13 cellular contexts compared by ENCODE assay signal in the genomic region with DNA sequence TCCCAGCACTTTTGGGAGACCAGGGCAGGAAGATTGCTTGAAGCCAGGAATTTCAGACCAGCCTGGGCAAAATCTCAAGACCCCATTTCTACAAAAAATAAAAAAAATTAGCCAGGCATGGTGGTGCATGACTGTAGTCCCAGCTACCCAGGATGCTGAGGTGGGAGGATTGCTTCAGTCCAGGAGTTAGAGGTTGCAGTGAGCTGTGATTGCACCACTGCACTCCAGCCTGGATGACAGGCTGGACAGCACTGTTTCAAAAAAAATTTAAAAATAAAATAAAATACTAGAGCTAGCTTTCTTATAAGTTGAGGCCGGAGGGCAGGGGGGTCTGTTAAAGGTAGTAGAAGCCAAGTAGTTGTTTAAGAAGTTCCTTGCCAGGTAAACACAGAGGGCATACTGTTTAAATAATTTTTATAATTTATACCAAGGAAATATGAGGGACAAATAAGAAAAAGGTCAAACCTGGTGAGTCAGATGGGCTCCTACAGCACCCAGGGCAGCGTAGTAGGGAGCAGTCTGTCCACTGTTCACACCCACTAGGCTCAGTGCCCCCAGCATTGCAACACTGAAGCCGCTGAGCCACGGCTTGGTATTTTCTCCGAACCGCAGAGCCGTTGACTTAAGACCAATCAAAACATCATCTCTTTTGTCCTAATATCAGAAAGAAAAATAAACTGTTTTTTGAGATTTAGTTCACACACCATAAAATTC. TPM values are rescaled to one million over a fixed set of nuclear protein-coding genes. Genes with fewer than 3 reads are reported as not detected.
DNase-seq lines count a peak whose midpoint lies in the region; ATAC-seq and TF ChIP-seq lines count a peak whose summit lies in the region.
"Had no signal": no experiment of that assay in that cellular context is flagged by ENCODE, and none has a peak within 500 bp of the region (broad histone marks: within the 10 kb centered on the region; RNA-seq: fewer than 3 reads in every experiment).

No MANE protein-coding gene starts in this region.

- peak; percentile 70 for DNase-seq in HCEC 1CT
- DNase-seq in Panc1 (ENCODE audit: low read depth, low spot score) = no peak
- peak; percentile 42 for DNase-seq in epithelial cell of proximal tubule (ENCODE audit: low read depth)
- peak; percentile 70 for DNase-seq in skeletal muscle cell (ENCODE audit: low read depth)
- no peak for DNase-seq in NCI-H345 treated with DMSO at 0.1 percent for 48 hours (lab: John Stamatoyannopoulos, UW; ENCODE audit: unreplicated experiment)
- no peak for DNase-seq in cerebellar nuclear complex (lab: John Stamatoyannopoulos, UW)
- no peak for DNase-seq in activated CD8-positive, alpha-beta memory T cell treated with anti-CD3 and anti-CD28 coated beads, Interleukin-2, amount 10 ng/mL, durations not matched to agents 7 days and 5 days
- DNase-seq: activated naive CD4-positive, alpha-beta T cell treated with anti-CD3 and anti-CD28 coated beads, Interleukin-2, amount 50 U/mL, for 16 hours; NCI-H1930; stimulated activated CD4-positive, alpha-beta T cell treated with anti-CD3 and anti-CD28 coated beads, Interleukin-2, amount 100 ng/mL, for 48 hours; testis had no signal

- no peak for TF ChIP-seq CTCF in Panc1 (IDR thresholded peaks at IDR 0.05)
- TF ChIP-seq CTCF in epithelial cell of proximal tubule (conservative IDR thresholded peaks at IDR 0.05; ENCODE audit: low read depth, low read length) = no peak

- BruUV-seq in Panc1 (replicated peaks; lab: Mats Ljungman, UMichigan) = no TSS peak

- H3K9me3 ChIP-seq in Panc1 (ENCODE audit: control insufficient read depth, insufficient read depth, low read depth, low read length) = no peaks in the 10 kb centered on the region
- H3K9me3 ChIP-seq: testis had no signal

- POLR2A ChIA-PET in Panc1 (lab: Charles Lee) = interaction anchor here (0.6 kb wide), 1 partner anchor 383 kb away, joined by 7 read pairs; no protein-coding TSS in a partner anchor

- CTCF ChIA-PET in Panc1 (lab: Charles Lee) = interaction anchor here (0.6 to 0.8 kb wide), 3 partner anchors 157 to 262 kb away, joined by 6 to 7 read pairs (median 6); no protein-coding TSS in a partner anchor
- CTCF ChIA-PET in activated CD8-positive, alpha-beta memory T cell treated with anti-CD3 and anti-CD28 coated beads, Interleukin-2, amount 10 ng/mL, durations not matched to agents 7 days and 5 days (lab: Charles Lee) = interaction anchor here (1.0 to 10.3 kb wide), 10 partner anchors 14 to 215 kb away, joined by 3 to 105 read pairs (median 6); a partner anchor contains a TSS

- H3K27me3 ChIP-seq in Panc1 (ENCODE audit: control insufficient read depth, insufficient read depth, low read length) = no peaks in the 10 kb centered on the region
- H3K27me3 ChIP-seq: neural progenitor cell, testis had no signal

- H3K4me1 ChIP-seq in Panc1 (ENCODE audit: control insufficient read depth, insufficient read depth, low read length) = peaks cover 9% of the 10 kb centered on the region; the same call in 1 of the 2 replicates
- H3K4me1 ChIP-seq: neural progenitor cell, testis had no signal

- peaks cover 10% of the 10 kb centered on the region; the same call in 1 of the 2 replicates for H3K36me3 ChIP-seq in Panc1 (ENCODE audit: control insufficient read depth, insufficient read depth, low read length)

- no peaks in the 10 kb centered on the region for H3K9me3 Mint-ChIP-seq in activated CD8-positive, alpha-beta memory T cell treated with anti-CD3 and anti-CD28 coated beads, Interleukin-2, amount 10 ng/mL, durations not matched to agents 7 days and 5 days (ENCODE audit: low read depth)
- H3K9me3 Mint-ChIP-seq: neural progenitor cell had no signal

- in situ Hi-C loops in Panc1 (cut with HindIII; ENCODE audit: low pct_unique_long_range_greater_than_20kb, low sequenced_read_pairs) = no loop called here

- ATAC-seq in Panc1 (peak; percentile 75; the same call in 1 of the 2 replicates), esophagus mucosa (no peak)
- no peak for ATAC-seq in activated CD8-positive, alpha-beta memory T cell treated with anti-CD3 and anti-CD28 coated beads, Interleukin-2, amount 10 ng/mL, durations not matched to agents 7 days and 5 days

- H3K4me3 ChIP-seq in Panc1 (ENCODE audit: low read depth in 2 of 2, low read length in 2 of 2) (no peak overlapping the region), epithelial cell of proximal tubule (ENCODE audit: low read depth, low read length) (no peak overlapping the region), skeletal muscle cell (ENCODE audit: low read depth, low read length) (no peak overlapping the region)
- H3K4me3 ChIP-seq: neural progenitor cell, testis had no signal

- peak overlapping the region; percentile 73; the same call in 1 of the 2 replicates for H3K27ac ChIP-seq in Panc1 (ENCODE audit: low read length)
- H3K27ac ChIP-seq: neural progenitor cell, testis had no signal

- H3K36me3 Mint-ChIP-seq in activated CD8-positive, alpha-beta memory T cell treated with anti-CD3 and anti-CD28 coated beads, Interleukin-2, amount 10 ng/mL, durations not matched to agents 7 days and 5 days = peaks cover 39% of the 10 kb centered on the region

- intact Hi-C loops in Panc1 (cut with micrococcal nuclease; ENCODE audit: unreplicated experiment) = no loop called here

- H3K4me1 Mint-ChIP-seq in activated CD8-positive, alpha-beta memory T cell treated with anti-CD3 and anti-CD28 coated beads, Interleukin-2, amount 10 ng/mL, durations not matched to agents 7 days and 5 days = peaks cover 30% of the 10 kb centered on the region
- H3K4me1 Mint-ChIP-seq: neural progenitor cell had no signal

- no peak overlapping the region for H3K4me3 Mint-ChIP-seq in activated CD8-positive, alpha-beta memory T cell treated with anti-CD3 and anti-CD28 coated beads, Interleukin-2, amount 10 ng/mL, durations not matched to agents 7 days and 5 days
- H3K4me3 Mint-ChIP-seq: neural progenitor cell had no signal

- H3K27me3 Mint-ChIP-seq in activated CD8-positive, alpha-beta memory T cell treated with anti-CD3 and anti-CD28 coated beads, Interleukin-2, amount 10 ng/mL, durations not matched to agents 7 days and 5 days = no peaks in the 10 kb centered on the region

- no peak overlapping the region for H3K27ac Mint-ChIP-seq in activated CD8-positive, alpha-beta memory T cell treated with anti-CD3 and anti-CD28 coated beads, Interleukin-2, amount 10 ng/mL, durations not matched to agents 7 days and 5 days
- H3K27ac Mint-ChIP-seq: neural progenitor cell had no signal

RNA-seq across cellular contexts. Expression of a gene that starts 17.3 kb away (rescaled TPM):
- total RNA-seq in Panc1 (2021; ENCODE audit: unreplicated experiment) (28.1 TPM), epithelial cell of proximal tubule (28.8 and 36.4 TPM in 2 replicates), esophagus mucosa (16.7 TPM)
- 16.7 TPM for polyA plus RNA-seq in Panc1 (2012; ENCODE audit: insufficient read length)
- total RNA-seq in activated CD8-positive, alpha-beta memory T cell treated with anti-CD3 and anti-CD28 coated beads, Interleukin-2, amount 10 ng/mL, durations not matched to agents 7 days and 5 days = 10 to 100 TPM; 20.6 to 21.9 TPM

Comparison
In these comparisons a context has a peak if more than half of its experiments do, and no peak if none do; other contexts are left out.
1. DNase-seq: peak in HCEC 1CT (single experiment), epithelial cell of proximal tubule (single experiment) and skeletal muscle cell (single experiment); none in Panc1 (single experiment), NCI-H345 treated with DMSO at 0.1 percent for 48 hours (single experiment), cerebellar nuclear complex (0 of 2) and activated CD8-positive, alpha-beta memory T cell treated with anti-CD3 and anti-CD28 coated beads, Interleukin-2, amount 10 ng/mL, durations not matched to agents 7 days and 5 days (single experiment).